In the genomic region with DNA sequence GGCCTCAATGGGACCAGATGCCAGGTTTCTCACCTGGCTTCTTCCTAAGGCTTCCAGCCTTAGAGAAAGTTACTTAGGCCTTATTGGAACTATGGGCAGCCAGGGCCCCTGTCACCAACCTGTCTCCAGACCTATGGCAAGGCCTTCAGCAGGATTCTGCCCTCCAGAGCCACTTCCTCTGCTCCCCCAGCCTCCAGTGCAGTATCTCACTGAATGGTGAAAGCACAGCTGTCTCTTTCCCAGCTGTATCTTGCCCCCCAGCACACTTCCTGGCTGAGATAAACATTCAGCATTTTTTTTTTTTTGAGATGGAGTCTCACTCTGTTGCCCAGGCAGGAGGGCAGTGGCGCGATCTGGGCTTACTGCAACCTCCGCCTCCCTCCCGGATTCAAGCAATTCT, we compare ENCODE assay signal across 13 cellular contexts. TPM values are rescaled to one million over a fixed set of nuclear protein-coding genes. Genes with fewer than 3 reads are reported as not detected.
A peak's percentile ranks its signal among the peaks of the same experiment; 100 is the strongest.
DNase-seq lines count a peak whose midpoint lies in the region; ATAC-seq, FAIRE-seq and TF ChIP-seq lines count a peak whose summit lies in the region.
"Had no signal": no experiment of that assay in that cellular context is flagged by ENCODE, and none has a peak within 500 bp of the region (broad histone marks: within the 10 kb centered on the region; RNA-seq: fewer than 3 reads in every experiment).

No MANE protein-coding gene starts in this region.

- no peak overlapping the region for H2BK120ac ChIP-seq in trophoblast cell (ENCODE audit: insufficient read depth, low read length, poor library complexity)

- peaks cover 6% of the 10 kb centered on the region for H3K4me1 ChIP-seq in MM.1S (ENCODE audit: low read length)
- H3K4me1 ChIP-seq in trophoblast cell (ENCODE audit: control insufficient read depth in 1 of 2, insufficient read depth in 2 of 2, low read length in 2 of 2) = peaks cover 0 to 5% of the 10 kb centered on the region in 2 experiments

- H3K79me2 ChIP-seq in MM.1S (ENCODE audit: low read length) (peaks cover 20% of the 10 kb centered on the region), trophoblast cell (ENCODE audit: control insufficient read depth, insufficient read depth, low read length, poor library complexity) (peaks cover 3% of the 10 kb centered on the region)

- H3K18ac ChIP-seq in trophoblast cell (ENCODE audit: low read length) = no peak overlapping the region

- H3K23ac ChIP-seq in trophoblast cell (ENCODE audit: low read length) = no peak overlapping the region

- H2BK12ac ChIP-seq in trophoblast cell (ENCODE audit: low read length) = no peak overlapping the region

- CTCF ChIA-PET in activated CD8-positive, alpha-beta memory T cell treated with anti-CD3 and anti-CD28 coated beads, Interleukin-2, amount 10 ng/mL, durations not matched to agents 7 days and 5 days (lab: Charles Lee) = interaction anchor here (0.8 to 3.8 kb wide), 7 partner anchors 10 to 96 kb away, joined by 3 to 41 read pairs (median 4); a partner anchor contains a TSS

- no peak overlapping the region for H4K91ac ChIP-seq in trophoblast cell (ENCODE audit: low read depth, low read length)

- H3K4ac ChIP-seq in trophoblast cell (ENCODE audit: low read depth, low read length) = no peak overlapping the region

- H2AFZ ChIP-seq in MM.1S (ENCODE audit: low read length) = no peak overlapping the region
- no peak overlapping the region for H2AFZ ChIP-seq in trophoblast cell (ENCODE audit: insufficient read depth, low read length, poor library complexity)

- no peak for ATAC-seq in activated CD8-positive, alpha-beta memory T cell treated with anti-CD3 and anti-CD28 coated beads, Interleukin-2, amount 10 ng/mL, durations not matched to agents 7 days and 5 days
- ATAC-seq in central memory CD8-positive, alpha-beta T cell (replicated peaks; ENCODE audit: extremely low read depth, poor library complexity, severe bottlenecking) = no peak
- ATAC-seq: left lobe of liver had no signal

- no peaks in the 10 kb centered on the region for H3K27me3 ChIP-seq in MM.1S (replicated peaks; ENCODE audit: insufficient read depth, low read length)
- no peaks in the 10 kb centered on the region for H3K27me3 ChIP-seq in trophoblast cell (ENCODE audit: insufficient read depth, low read length)
- H3K27me3 ChIP-seq: brain microvascular endothelial cell had no signal

- no peaks in the 10 kb centered on the region for H3K36me3 Mint-ChIP-seq in activated CD8-positive, alpha-beta memory T cell treated with anti-CD3 and anti-CD28 coated beads, Interleukin-2, amount 10 ng/mL, durations not matched to agents 7 days and 5 days
- H3K36me3 Mint-ChIP-seq in central memory CD8-positive, alpha-beta T cell (ENCODE audit: insufficient read depth) = peaks cover 10% of the 10 kb centered on the region

- H2AK5ac ChIP-seq in trophoblast cell (ENCODE audit: low read length) = peak overlapping the region; percentile 35

- no peak overlapping the region for H4K12ac ChIP-seq in trophoblast cell (ENCODE audit: low read depth, low read length)

- H3K9me3 ChIP-seq in MM.1S (replicated peaks; ENCODE audit: insufficient read depth, low read length) (no peaks in the 10 kb centered on the region), trophoblast cell (ENCODE audit: insufficient read depth, low read depth, low read length) (no peaks in the 10 kb centered on the region)
- H3K9me3 ChIP-seq: neutrophil had no signal

- H3K9me2 ChIP-seq in MM.1S (replicated peaks; ENCODE audit: insufficient read depth, low read length) = no peaks in the 10 kb centered on the region

- no peak for FAIRE-seq in GM12892 (lab: Jason Lieb, UNC)
- FAIRE-seq: GM18507, small intestine had no signal

- no peaks in the 10 kb centered on the region for H4K20me1 ChIP-seq in MM.1S (ENCODE audit: insufficient read depth, low read length)

- no peaks in the 10 kb centered on the region for H3K9me3 Mint-ChIP-seq in activated CD8-positive, alpha-beta memory T cell treated with anti-CD3 and anti-CD28 coated beads, Interleukin-2, amount 10 ng/mL, durations not matched to agents 7 days and 5 days (ENCODE audit: low read depth)
- no peaks in the 10 kb centered on the region for H3K9me3 Mint-ChIP-seq in central memory CD8-positive, alpha-beta T cell

- no peak overlapping the region for H3K9ac ChIP-seq in MM.1S (ENCODE audit: low read length)
- no peak overlapping the region for H3K9ac ChIP-seq in trophoblast cell (ENCODE audit: low read length)

- H3K4me2 ChIP-seq in MM.1S (ENCODE audit: low read depth, low read length) (peak overlapping the region; percentile 94; the same call in 1 of the 2 replicates), trophoblast cell (ENCODE audit: low read length) (no peak overlapping the region)

- DNase-seq in activated CD8-positive, alpha-beta memory T cell treated with anti-CD3 and anti-CD28 coated beads, Interleukin-2, amount 10 ng/mL, durations not matched to agents 7 days and 5 days = no peak
- no peak for DNase-seq in activated CD8-positive, alpha-beta memory T cell treated with anti-CD3 and anti-CD28 coated beads, Interleukin-2, amount 50 U/mL, for 48 hours
- DNase-seq in MM.1S = no peak
- DNase-seq in central memory CD8-positive, alpha-beta T cell (ENCODE audit: low spot score in 2 of 2) = no peak
- DNase-seq in trophoblast cell = no peak
- no peak for DNase-seq in amygdala (lab: John Stamatoyannopoulos, UW)
- no peak for DNase-seq in DMS153 treated with DMSO at 0.1 percent for 48 hours (lab: John Stamatoyannopoulos, UW; ENCODE audit: unreplicated experiment)
- no peak for DNase-seq in GM12892 (ENCODE audit: insufficient read length)
- DNase-seq: brain microvascular endothelial cell, small intestine had no signal

- peaks cover 20% of the 10 kb centered on the region for H3K4me1 Mint-ChIP-seq in activated CD8-positive, alpha-beta memory T cell treated with anti-CD3 and anti-CD28 coated beads, Interleukin-2, amount 10 ng/mL, durations not matched to agents 7 days and 5 days
- peaks cover 30% of the 10 kb centered on the region for H3K4me1 Mint-ChIP-seq in central memory CD8-positive, alpha-beta T cell

- H3F3A ChIP-seq in MM.1S (ENCODE audit: insufficient read depth, low read length) = peaks cover 19% of the 10 kb centered on the region

- peaks cover 9% of the 10 kb centered on the region for H3K79me1 ChIP-seq in trophoblast cell (ENCODE audit: low read length)

- no peak overlapping the region for H4K8ac ChIP-seq in trophoblast cell (ENCODE audit: low read depth, low read length)

- no CpG with 5 or more reads among the region's 4 CpGs for WGBS in trophoblast cell (ENCODE audit: extremely low coverage, insufficient coverage, insufficient read length)

- no peak overlapping the region for H3K27ac Mint-ChIP-seq in activated CD8-positive, alpha-beta memory T cell treated with anti-CD3 and anti-CD28 coated beads, Interleukin-2, amount 10 ng/mL, durations not matched to agents 7 days and 5 days
- H3K27ac Mint-ChIP-seq in central memory CD8-positive, alpha-beta T cell (ENCODE audit: low read depth) = no peak overlapping the region

- H3K4me3 ChIP-seq in MM.1S (ENCODE audit: low read length) (no peak overlapping the region; the same call in 1 of the 2 replicates), trophoblast cell (ENCODE audit: low read depth, low read length) (no peak overlapping the region)

- H3K27me3 Mint-ChIP-seq in activated CD8-positive, alpha-beta memory T cell treated with anti-CD3 and anti-CD28 coated beads, Interleukin-2, amount 10 ng/mL, durations not matched to agents 7 days and 5 days = peaks cover 4% of the 10 kb centered on the region
- H3K27me3 Mint-ChIP-seq in central memory CD8-positive, alpha-beta T cell = no peaks in the 10 kb centered on the region

- H3K27ac ChIP-seq in MM.1S (ENCODE audit: low read length) = no peak overlapping the region
- no peak overlapping the region for H3K27ac ChIP-seq in trophoblast cell (ENCODE audit: low read depth, low read length)
- H3K27ac ChIP-seq: brain microvascular endothelial cell, neutrophil had no signal

- no peak for TF ChIP-seq CTCF in MM.1S (IDR thresholded peaks at IDR 0.05; ENCODE audit: low read length)

- H3K36me3 ChIP-seq in MM.1S (replicated peaks; ENCODE audit: insufficient read depth, low read length) (no peaks in the 10 kb centered on the region), trophoblast cell (ENCODE audit: control insufficient read depth in 1 of 2, insufficient read depth in 2 of 2, low read length in 2 of 2) (peaks cover 0 to 5% of the 10 kb centered on the region in 2 experiments)
- H3K36me3 ChIP-seq: brain microvascular endothelial cell, neutrophil had no signal

- no peak for TF ChIP-seq POLR2A in GM12892 (IDR thresholded peaks at IDR 0.05; ENCODE audit: low read depth, low read length)

- H3K4me3 Mint-ChIP-seq in activated CD8-positive, alpha-beta memory T cell treated with anti-CD3 and anti-CD28 coated beads, Interleukin-2, amount 10 ng/mL, durations not matched to agents 7 days and 5 days = peak overlapping the region; percentile 86
- peak overlapping the region; percentile 96 for H3K4me3 Mint-ChIP-seq in central memory CD8-positive, alpha-beta T cell

- no peak overlapping the region for H3K14ac ChIP-seq in trophoblast cell (ENCODE audit: low read length)

- H2BK5ac ChIP-seq in trophoblast cell (ENCODE audit: low read depth, low read length, poor library complexity) = no peak overlapping the region

RNA-seq across cellular contexts. Expression of a gene that starts 1.5 kb away (rescaled TPM):
- total RNA-seq in activated CD8-positive, alpha-beta memory T cell treated with anti-CD3 and anti-CD28 coated beads, Interleukin-2, amount 10 ng/mL, durations not matched to agents 7 days and 5 days = 10 to 100 TPM in 1 of 2 experiments, 1 to 10 TPM in 1; 8.1 to 10.7 TPM
- 13.0 and 13.3 TPM in 2 replicates for polyA plus RNA-seq in trophoblast cell (2013)
- polyA plus RNA-seq in GM12892 (2012; ENCODE audit: missing spikeins) = 12.9 TPM

RNA-seq across cellular contexts. Expression of a gene that starts 20.4 kb away (rescaled TPM):
- total RNA-seq in activated CD8-positive, alpha-beta memory T cell treated with anti-CD3 and anti-CD28 coated beads, Interleukin-2, amount 10 ng/mL, durations not matched to agents 7 days and 5 days = 10 to 100 TPM; 14.6 to 18.1 TPM
- 1.1 and 1.7 TPM in 2 replicates for polyA plus RNA-seq in trophoblast cell (2013)
- polyA plus RNA-seq in GM12892 (2012; ENCODE audit: missing spikeins) = 8.5 TPM

RNA-seq across cellular contexts. Expression of a gene that starts 35.0 kb away (rescaled TPM):
- total RNA-seq in activated CD8-positive, alpha-beta memory T cell treated with anti-CD3 and anti-CD28 coated beads, Interleukin-2, amount 10 ng/mL, durations not matched to agents 7 days and 5 days = 100 to 1,000 TPM; 730 to 765 TPM
- 949 and 965 TPM in 2 replicates for polyA plus RNA-seq in trophoblast cell (2013)
- 106 TPM for polyA plus RNA-seq in GM12892 (2012; ENCODE audit: missing spikeins)
